In genomic region chr17:80546267-80546666, GRCh38 we compare ENCODE assay signal across 11 cellular contexts. TPM values are rescaled to one million over a fixed set of nuclear protein-coding genes. Genes with fewer than 3 reads are reported as not detected.
DNase-seq lines count a peak whose midpoint lies in the region; ATAC-seq and TF ChIP-seq lines count a peak whose summit lies in the region.
"Had no signal": no experiment of that assay in that cellular context is flagged by ENCODE, and none has a peak within 500 bp of the region (broad histone marks: within the 10 kb centered on the region; RNA-seq: fewer than 3 reads in every experiment).

No MANE protein-coding gene starts in this region.

- DNase-seq in activated naive CD4-positive, alpha-beta T cell (lab: John Stamatoyannopoulos, UW), result no peak
- no peak for DNase-seq in fibroblast of villous mesenchyme (ENCODE audit: low read depth)
- no peak for DNase-seq in central memory CD4-positive, alpha-beta T cell
- DNase-seq: aorta, left lung, Right ventricle myocardium superior had no signal

- H3F3A ChIP-seq in SU-DHL-6 (ENCODE audit: insufficient read depth), result 0 out of 2 replicates have a peak, but pooled peaks cover 5% of the 10 kb centered on the region

- no peak overlapping the region for H3K27ac Mint-ChIP-seq in activated naive CD4-positive, alpha-beta T cell treated with anti-CD3 and anti-CD28 coated beads, Interleukin-2, amount 50 U/mL, for 24 hours

- H3K36me3 Mint-ChIP-seq in activated naive CD4-positive, alpha-beta T cell treated with anti-CD3 and anti-CD28 coated beads, Interleukin-2, amount 50 U/mL, for 24 hours, result peaks cover 6% of the 10 kb centered on the region

- H3K4me1 Mint-ChIP-seq in activated naive CD4-positive, alpha-beta T cell treated with anti-CD3 and anti-CD28 coated beads, Interleukin-2, amount 50 U/mL, for 24 hours, result peaks cover 37% of the 10 kb centered on the region

- no peaks in the 10 kb centered on the region for H3K27me3 ChIP-seq in SU-DHL-6 (ENCODE audit: low read length)
- peaks cover 0 to 5% of the 10 kb centered on the region in 2 donors for H3K27me3 ChIP-seq in stomach smooth muscle (ENCODE audit: control insufficient read depth in 1 of 2, insufficient read depth in 2 of 2, low read length in 2 of 2)

- H3K9me3 ChIP-seq in SU-DHL-6 (ENCODE audit: insufficient read depth, low read length), result no peaks in the 10 kb centered on the region
- H3K9me3 ChIP-seq in stomach smooth muscle (ENCODE audit: control insufficient read depth in 2 of 2, low read length in 2 of 2), result no peaks in the 10 kb centered on the region
- H3K9me3 ChIP-seq: left lung had no signal

- peaks cover 12% of the 10 kb centered on the region for H3K4me1 ChIP-seq in stomach smooth muscle (ENCODE audit: control insufficient read depth, insufficient read depth, low read length)

- H3K27me3 Mint-ChIP-seq in activated naive CD4-positive, alpha-beta T cell treated with anti-CD3 and anti-CD28 coated beads, Interleukin-2, amount 50 U/mL, for 24 hours, result peaks cover 3% of the 10 kb centered on the region

- H2AFZ ChIP-seq in SU-DHL-6 (ENCODE audit: low read depth, low read length, severe bottlenecking), result no peak overlapping the region

- H3K79me2 ChIP-seq in SU-DHL-6 (ENCODE audit: insufficient read depth, low read length), result peaks cover 63% of the 10 kb centered on the region

- no peak overlapping the region for H3K27ac ChIP-seq in SU-DHL-6 (ENCODE audit: low read depth, low read length)
- H3K27ac ChIP-seq in stomach smooth muscle (ENCODE audit: low read length), result no peak overlapping the region
- H3K27ac ChIP-seq: left lung had no signal

- H3K9me3 Mint-ChIP-seq in activated naive CD4-positive, alpha-beta T cell treated with anti-CD3 and anti-CD28 coated beads, Interleukin-2, amount 50 U/mL, for 24 hours, result no peaks in the 10 kb centered on the region

- H3K36me3 ChIP-seq in SU-DHL-6 (ENCODE audit: low read length) (no peaks in the 10 kb centered on the region), stomach smooth muscle (ENCODE audit: control insufficient read depth in 2 of 2, insufficient read depth in 2 of 2, low read length in 2 of 2) (peaks cover 0 to 3% of the 10 kb centered on the region in 2 donors)
- H3K36me3 ChIP-seq: left lung had no signal

- H3K4me3 ChIP-seq in SU-DHL-6 (ENCODE audit: insufficient read depth, low read length, poor library complexity, severe bottlenecking) (peak overlapping the region; percentile 82), fibroblast of villous mesenchyme (ENCODE audit: low read depth, low read length) (peak overlapping the region; percentile 89), stomach smooth muscle (ENCODE audit: low read length in 2 of 2) (peak overlapping the region; percentile 97 to 100)

- TF ChIP-seq CTCF in SU-DHL-6 (IDR thresholded peaks at IDR 0.05; ENCODE audit: insufficient read depth, low read length, poor library complexity, severe bottlenecking), result no peak
- TF ChIP-seq CTCF in fibroblast of villous mesenchyme (IDR thresholded peaks at IDR 0.05; ENCODE audit: insufficient read depth, low read depth, low read length), result no peak

- H3K9ac ChIP-seq in SU-DHL-6 (ENCODE audit: low read length) (peak overlapping the region; percentile 89; the same call in 1 of the 2 replicates), stomach smooth muscle (ENCODE audit: low read length in 2 of 2) (peak overlapping the region in 1 of 2 donors; percentile 88)

- no peaks in the 10 kb centered on the region for H3K9me2 ChIP-seq in SU-DHL-6 (replicated peaks; ENCODE audit: insufficient read depth, low read length)

- no peaks in the 10 kb centered on the region for H4K20me1 ChIP-seq in SU-DHL-6 (ENCODE audit: low read depth, low read length)

- peak overlapping the region; percentile 93 for H3K4me3 Mint-ChIP-seq in activated naive CD4-positive, alpha-beta T cell treated with anti-CD3 and anti-CD28 coated beads, Interleukin-2, amount 50 U/mL, for 24 hours

- ATAC-seq in HG03565 (IDR thresholded peaks at IDR 0.05; ENCODE audit: unreplicated experiment) (no peak), GM21786 (IDR thresholded peaks at IDR 0.05; ENCODE audit: unreplicated experiment) (no peak)
- ATAC-seq: left lung had no signal

- H3K4me2 ChIP-seq in SU-DHL-6 (ENCODE audit: low read depth, low read length, poor library complexity, severe bottlenecking), result peak overlapping the region; percentile 95

RNA-seq across cellular contexts. Expression of gene RPTOR, which starts 1.6 kb away (rescaled TPM):
- total RNA-seq in fibroblast of villous mesenchyme, result 35.8 and 40.3 TPM in 2 replicates
